In genomic region chr6:113095836-113096235, GRCh38 we compare ENCODE assay signal across 9 cellular contexts.
"Had no signal": no experiment of that assay in that cellular context is flagged by ENCODE, and none has a peak within 500 bp of the region (broad histone marks: within the 10 kb centered on the region; RNA-seq: fewer than 3 reads in every experiment).

No MANE protein-coding gene starts in this region.

- H3K9me3 Mint-ChIP-seq: GM23338, H9, HFFc6 had no signal

- H3K4me2 ChIP-seq: GM23338 had no signal

- ATAC-seq: GM23338, HCT116 had no signal

- H3K9me3 ChIP-seq: HAP-1 had no signal

- H3K27ac ChIP-seq: GM23248 had no signal

- H3K4me3 Mint-ChIP-seq: GM23338, H9, HFFc6 had no signal

- DNase-seq: GM23248, GOT3, H7, H9, HCEC 1CT, HFFc6 had no signal

- H3K27ac Mint-ChIP-seq: GM23338, H9, HFFc6 had no signal

- H2AFZ ChIP-seq: GM23248, GM23338 had no signal

- H3K9ac ChIP-seq: GM23248 had no signal

- H3K4me3 ChIP-seq: GM23248, GM23338, HAP-1 had no signal

- H3K36me3 ChIP-seq: HAP-1 had no signal
